33 cellular contexts compared by ENCODE assay signal in the genomic region with DNA sequence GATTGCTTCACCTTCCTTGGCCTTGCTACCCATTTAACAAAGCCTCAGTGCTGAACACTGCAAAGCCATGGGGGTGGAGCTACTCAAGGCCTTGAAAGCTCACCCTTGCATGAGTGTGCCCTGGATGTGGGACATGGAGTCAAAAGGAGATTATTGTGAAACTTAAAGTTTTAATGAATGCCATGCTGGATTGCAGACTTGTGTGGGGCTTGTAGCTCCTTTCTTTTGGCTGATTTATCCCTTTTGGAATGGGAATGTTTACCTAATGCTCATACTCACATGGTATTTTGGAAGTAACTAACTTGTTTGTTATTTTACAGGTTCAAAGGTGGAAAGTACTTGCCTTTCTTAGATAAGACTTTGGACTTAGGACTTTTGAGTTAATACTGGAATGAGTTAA.
DNase-seq lines count a peak whose midpoint lies in the region; ATAC-seq and TF ChIP-seq lines count a peak whose summit lies in the region.
"Had no signal": no experiment of that assay in that cellular context is flagged by ENCODE, and none has a peak within 500 bp of the region (broad histone marks: within the 10 kb centered on the region; RNA-seq: fewer than 3 reads in every experiment).

No MANE protein-coding gene starts in this region.

- H3K36me3 Mint-ChIP-seq in activated naive CD4-positive, alpha-beta T cell treated with anti-CD3 and anti-CD28 coated beads, Interleukin-2, amount 50 U/mL, for 72 hours = no peaks in the 10 kb centered on the region
- no peaks in the 10 kb centered on the region for H3K36me3 Mint-ChIP-seq in activated T-cell treated with anti-CD3 and anti-CD28 coated beads, Interleukin-2, amount 50 U/mL, for 24 hours (ENCODE audit: low read depth)
- H3K36me3 Mint-ChIP-seq: CD8-positive, alpha-beta T cell; IgD-negative memory B cell; naive thymus-derived CD4-positive, alpha-beta T cell had no signal

- H3K27me3 Mint-ChIP-seq in activated T-cell treated with anti-CD3 and anti-CD28 coated beads, Interleukin-2, amount 50 U/mL, for 24 hours = no peaks in the 10 kb centered on the region
- H3K27me3 Mint-ChIP-seq: IgD-negative memory B cell had no signal

- H3K4me1 ChIP-seq in IMR-90 (ENCODE audit: control insufficient read depth, insufficient read depth, low read length) (peaks cover 10% of the 10 kb centered on the region), right lobe of liver (peaks cover 0 to 19% (median 0%) of the 10 kb centered on the region in 4 donors)
- H3K4me1 ChIP-seq: heart right ventricle, psoas muscle, suprapubic skin had no signal

- dilution Hi-C loops in IMR-90 (cut with HindIII; ENCODE audit: low sequenced_read_pairs, unreplicated experiment) = no loop called here

- H3K27ac Mint-ChIP-seq in activated naive CD4-positive, alpha-beta T cell treated with anti-CD3 and anti-CD28 coated beads, Interleukin-2, amount 50 U/mL, for 72 hours = no peak overlapping the region
- no peak overlapping the region for H3K27ac Mint-ChIP-seq in activated T-cell treated with anti-CD3 and anti-CD28 coated beads, Interleukin-2, amount 50 U/mL, for 24 hours
- H3K27ac Mint-ChIP-seq: activated CD8-positive, alpha-beta T cell treated with anti-CD3 and anti-CD28 coated beads for 36 hours; activated T-helper 2 cell treated with anti-CD3 and anti-CD28 coated beads, Interferon-gamma antibody, Interleukin-2, Interleukin-4, amounts not matched to agents 10 μg/mL and 5 μg/mL and 100 μg/mL, durations not matched to agents 14 hours and 24 hours and 36 hours; CD8-positive, alpha-beta T cell; IgD-negative memory B cell; naive thymus-derived CD4-positive, alpha-beta T cell had no signal

- H3K4me3 Mint-ChIP-seq in activated T-cell treated with anti-CD3 and anti-CD28 coated beads, Interleukin-2, amount 50 U/mL, for 24 hours = no peak overlapping the region
- H3K4me3 Mint-ChIP-seq: activated CD8-positive, alpha-beta T cell treated with anti-CD3 and anti-CD28 coated beads for 36 hours; CD8-positive, alpha-beta T cell; H9; IgD-negative memory B cell; naive thymus-derived CD4-positive, alpha-beta T cell had no signal

- H2BK120ac ChIP-seq in IMR-90 (ENCODE audit: low read depth, low read length) = peak overlapping the region; percentile 63

- ATAC-seq in IMR-90 (ENCODE audit: low read depth) (peak; percentile 87), right lobe of liver (peak; percentile 83 to 94 (median 90)), GM19455 (IDR thresholded peaks at IDR 0.05; ENCODE audit: unreplicated experiment) (no peak), GM18861 (IDR thresholded peaks at IDR 0.05; ENCODE audit: unreplicated experiment) (no peak)
- ATAC-seq in activated naive CD4-positive, alpha-beta T cell treated with anti-CD3 and anti-CD28 coated beads, Interleukin-2, amount 50 U/mL, for 72 hours = no peak
- ATAC-seq: activated CD8-positive, alpha-beta T cell treated with anti-CD3 and anti-CD28 coated beads for 36 hours; CD8-positive, alpha-beta T cell; heart right ventricle; naive thymus-derived CD4-positive, alpha-beta T cell; psoas muscle had no signal

- H3K23ac ChIP-seq in IMR-90 (ENCODE audit: low read depth, low read length) = 0 out of 2 replicates have a peak overlapping the region, but pooled peaks have one; percentile 1

- TF ChIP-seq RAD21 in IMR-90 (IDR thresholded peaks at IDR 0.05; ENCODE audit: low read length) = no peak

- peak overlapping the region; percentile 54; the same call in 1 of the 2 replicates for H2BK20ac ChIP-seq in IMR-90 (ENCODE audit: low read depth, low read length)

- no TSS peak for BruUV-seq in IMR-90 (replicated peaks; lab: Mats Ljungman, UMichigan)

- H2BK15ac ChIP-seq in IMR-90 (ENCODE audit: low read depth, low read length) = 0 out of 3 replicates have a peak overlapping the region, but pooled peaks have one; percentile 0

- H3K9ac ChIP-seq in IMR-90 (ENCODE audit: low read depth, low read length) = no peak overlapping the region

- H3K9me3 ChIP-seq in AG04450 (ENCODE audit: control insufficient read depth, insufficient read depth, low read length) = no peaks in the 10 kb centered on the region
- H3K9me3 ChIP-seq in IMR-90 (ENCODE audit: control insufficient read depth, insufficient read depth, low read length) = no peaks in the 10 kb centered on the region; the same call in 1 of the 2 replicates
- no peaks in the 10 kb centered on the region for H3K9me3 ChIP-seq in right lobe of liver
- H3K9me3 ChIP-seq: neutrophil, psoas muscle, suprapubic skin had no signal

- in situ Hi-C loops in IMR-90 (cut with MboI; ENCODE audit: low sequenced_read_pairs) = no loop called here

- POLR2A ChIA-PET in AG04450 (lab: Yijun Ruan, JAX) = interaction anchor here (0.7 kb wide), 1 partner anchor 241 kb away, joined by 3 read pairs; no protein-coding TSS in a partner anchor
- POLR2A ChIA-PET in IMR-90 (lab: Charles Lee; ENCODE audit: unreplicated experiment) = no interaction called here

- no peaks in the 10 kb centered on the region for H3K36me3 ChIP-seq in IMR-90 (ENCODE audit: control insufficient read depth, insufficient read depth, low read length)
- H3K36me3 ChIP-seq in right lobe of liver = no peaks in the 10 kb centered on the region
- H3K36me3 ChIP-seq: cardiac muscle cell, heart right ventricle, neutrophil, suprapubic skin had no signal

- peak overlapping the region; percentile 25 for H3K4ac ChIP-seq in IMR-90 (ENCODE audit: low read depth, low read length)

- H3K4me3 ChIP-seq in AG04450 (ENCODE audit: low read depth, low read length) = no peak overlapping the region
- H3K4me3 ChIP-seq in IMR-90 (ENCODE audit: insufficient read depth, low read depth, low read length) = no peak overlapping the region
- H3K4me3 ChIP-seq in fibroblast of mammary gland (ENCODE audit: control insufficient read depth, low read depth, low read length) = no peak overlapping the region
- no peak overlapping the region for H3K4me3 ChIP-seq in right lobe of liver
- H3K4me3 ChIP-seq: cardiac muscle cell, coronary artery, heart right ventricle, lung, psoas muscle, suprapubic skin had no signal

- H3K79me1 ChIP-seq in IMR-90 (ENCODE audit: low read depth in 1 of 2, low read length in 2 of 2) = peaks cover 0 to 5% of the 10 kb centered on the region in 2 experiments; a peak in 1 of 4 replicates

- intact Hi-C loops in IMR-90 (cut with micrococcal nuclease) = loop anchor here (5.0 kb wide), 2 partner anchors 34 to 239 kb away; no protein-coding TSS in a partner anchor
- intact Hi-C loops in right lobe of liver (cut with DNase I) = no loop called here

- no peak overlapping the region for H3K4me2 ChIP-seq in IMR-90 (ENCODE audit: low read depth, low read length)

- H4K8ac ChIP-seq in IMR-90 (ENCODE audit: low read depth in 2 of 2, low read length in 2 of 2) = peak overlapping the region in 1 of 2 experiments; percentile 58; a peak in 1 of 4 replicates

- peak overlapping the region; percentile 27; the same call in 1 of the 2 replicates for H4K91ac ChIP-seq in IMR-90 (ENCODE audit: insufficient read depth, low read depth, low read length)

- H3K9me3 Mint-ChIP-seq in activated naive CD4-positive, alpha-beta T cell treated with anti-CD3 and anti-CD28 coated beads, Interleukin-2, amount 50 U/mL, for 72 hours = no peaks in the 10 kb centered on the region
- H3K9me3 Mint-ChIP-seq in activated T-cell treated with anti-CD3 and anti-CD28 coated beads, Interleukin-2, amount 50 U/mL, for 24 hours = no peaks in the 10 kb centered on the region
- H3K9me3 Mint-ChIP-seq: activated CD8-positive, alpha-beta T cell treated with anti-CD3 and anti-CD28 coated beads for 36 hours; activated T-helper 2 cell treated with anti-CD3 and anti-CD28 coated beads, Interferon-gamma antibody, Interleukin-2, Interleukin-4, amounts not matched to agents 10 μg/mL and 5 μg/mL and 100 μg/mL, durations not matched to agents 14 hours and 24 hours and 36 hours; CD8-positive, alpha-beta T cell; naive thymus-derived CD4-positive, alpha-beta T cell had no signal

- peak overlapping the region; percentile 28 for H2AFZ ChIP-seq in IMR-90 (replicated peaks; ENCODE audit: low read length, poor library complexity)

- no peak overlapping the region for H2AK5ac ChIP-seq in IMR-90 (ENCODE audit: low read depth, low read length)

- DNase-seq in AG04450 (ENCODE audit: low read depth, low spot score) (peak; percentile 10), IMR-90 (peak; percentile 78), fibroblast of mammary gland (ENCODE audit: low read depth) (peak; percentile 73), right lobe of liver (peak in 2 of 3 donors; percentile 58 to 60)
- no peak for DNase-seq in activated naive CD4-positive, alpha-beta T cell treated with anti-CD3 and anti-CD28 coated beads, Interleukin-2, amount 50 U/mL, for 72 hours (ENCODE audit: low spot score in 2 of 2)
- no peak for DNase-seq in activated T-cell treated with anti-CD3 and anti-CD28 coated beads, Interleukin-2, amount 50 U/mL, for 24 hours
- DNase-seq: 8988T; activated CD8-positive, alpha-beta memory T cell treated with anti-CD3 and anti-CD28 coated beads, Interleukin-2, amount 50 U/mL, for 48 hours; activated CD8-positive, alpha-beta T cell treated with anti-CD3 and anti-CD28 coated beads for 36 hours; activated naive CD4-positive, alpha-beta T cell treated with anti-CD3 and anti-CD28 coated beads, Interleukin-2, amount 50 U/mL, for 16 hours; anterior cingulate cortex; CD8-positive, alpha-beta T cell; effector CD8-positive, alpha-beta T cell; H9; heart right ventricle; kidney glomerular epithelial cell; naive thymus-derived CD4-positive, alpha-beta T cell; NCI-H146; NCI-H2107; NCI-H748 treated with DMSO at 0.1 percent for 48 hours; psoas muscle; SIG-M5; stimulated activated naive CD4-positive, alpha-beta T cell had no signal

- TF ChIP-seq CTCF in AG04450 (IDR thresholded peaks at IDR 0.05; ENCODE audit: low read depth, low read length) (no peak), IMR-90 (conservative IDR thresholded peaks at IDR 0.05; ENCODE audit: low read depth, low read length) (no peak), fibroblast of mammary gland (conservative IDR thresholded peaks at IDR 0.05; ENCODE audit: control insufficient read depth, insufficient read depth, low read depth, low read length) (no peak), right lobe of liver (IDR thresholded peaks at IDR 0.05) (no peak)

- H3K9me1 ChIP-seq in IMR-90 (ENCODE audit: insufficient read depth, low read length) = no peaks in the 10 kb centered on the region

- TF ChIP-seq POLR2A in IMR-90 (IDR thresholded peaks at IDR 0.05; ENCODE audit: low read depth, low read length) = no peak
- TF ChIP-seq POLR2A in right lobe of liver (IDR thresholded peaks at IDR 0.05) = no peak

- CTCF ChIA-PET in AG04450 (lab: Charles Lee) = no interaction called here
- CTCF ChIA-PET in IMR-90 (lab: Yijun Ruan, JAX) = no interaction called here

- H3K27ac ChIP-seq in AG04450 (ENCODE audit: low read depth, low read length) (no peak overlapping the region), IMR-90 (ENCODE audit: insufficient read depth, low read length) (peak overlapping the region; percentile 34; the same call in 1 of the 2 replicates), right lobe of liver (peak overlapping the region in 1 of 3 donors; percentile 33)
- H3K27ac ChIP-seq: cardiac muscle cell, coronary artery, epithelial cell of prostate, heart right ventricle, neutrophil, psoas muscle, suprapubic skin had no signal

- no peak overlapping the region for H2AK9ac ChIP-seq in IMR-90 (replicated peaks; ENCODE audit: low read depth, low read length, poor library complexity)

- no peaks in the 10 kb centered on the region for H4K20me1 ChIP-seq in IMR-90 (ENCODE audit: insufficient read depth, low read length)

- H3K14ac ChIP-seq in IMR-90 (replicated peaks; ENCODE audit: low read depth, low read length) = peak overlapping the region; percentile 6; the same call in 1 of the 2 replicates

- no peak overlapping the region for H3K56ac ChIP-seq in IMR-90 (ENCODE audit: extremely low read depth, insufficient read depth, low read length)

- H3K4me1 Mint-ChIP-seq in activated T-cell treated with anti-CD3 and anti-CD28 coated beads, Interleukin-2, amount 50 U/mL, for 24 hours (ENCODE audit: low read depth) = no peaks in the 10 kb centered on the region
- H3K4me1 Mint-ChIP-seq: IgD-negative memory B cell; naive thymus-derived CD4-positive, alpha-beta T cell had no signal

- peak overlapping the region; percentile 87 for H2BK5ac ChIP-seq in IMR-90 (ENCODE audit: low read depth, low read length, poor library complexity, severe bottlenecking)

- H4K5ac ChIP-seq in IMR-90 (ENCODE audit: low read depth, low read length) = no peak overlapping the region

- peak overlapping the region; percentile 58; the same call in 1 of the 2 replicates for H3K18ac ChIP-seq in IMR-90 (ENCODE audit: low read depth, low read length)

- no peaks in the 10 kb centered on the region for H3K27me3 ChIP-seq in AG04450 (ENCODE audit: control insufficient read depth, insufficient read depth, low read length)
- no peaks in the 10 kb centered on the region for H3K27me3 ChIP-seq in IMR-90 (ENCODE audit: control insufficient read depth, insufficient read depth, low read length)
- H3K27me3 ChIP-seq in right lobe of liver = no peaks in the 10 kb centered on the region
- H3K27me3 ChIP-seq: cardiac muscle cell, heart right ventricle, neutrophil, suprapubic skin had no signal

Comparison
In these comparisons a context has a peak if more than half of its experiments do, and no peak if none do; other contexts are left out.
1. DNase-seq: peak in AG04450 (single experiment), IMR-90 (single experiment), fibroblast of mammary gland (single experiment) and right lobe of liver (2 of 3); none in activated naive CD4-positive, alpha-beta T cell treated with anti-CD3 and anti-CD28 coated beads, Interleukin-2, amount 50 U/mL, for 72 hours (0 of 2) and activated T-cell treated with anti-CD3 and anti-CD28 coated beads, Interleukin-2, amount 50 U/mL, for 24 hours (single experiment).
2. ATAC-seq: peak in IMR-90 (single experiment) and right lobe of liver (4 of 4); none in GM19455 (single experiment), activated naive CD4-positive, alpha-beta T cell treated with anti-CD3 and anti-CD28 coated beads, Interleukin-2, amount 50 U/mL, for 72 hours (0 of 2) and GM18861 (single experiment).